In genomic region chr19:17171874-17172273, GRCh38 we compare ENCODE assay signal across 25 cellular contexts.
"Had no signal": no experiment of that assay in that cellular context is flagged by ENCODE, and none has a peak within 500 bp of the region (broad histone marks: within the 10 kb centered on the region; RNA-seq: fewer than 3 reads in every experiment).

No MANE protein-coding gene starts in this region.

- H3K4me3 Mint-ChIP-seq: activated CD8-positive, alpha-beta T cell treated with anti-CD3 and anti-CD28 coated beads for 36 hours; activated naive CD8-positive, alpha-beta T cell; activated T-cell treated with anti-CD3 and anti-CD28 coated beads, Interleukin-2, amount 50 U/mL, for 4 hours; activated T-helper 17 cell treated with anti-CD3 and anti-CD28 coated beads, Interleukin-2, amount 50 U/mL, for 72 hours; brain; central memory CD8-positive, alpha-beta T cell had no signal

- H3K27ac ChIP-seq: Peyer's patch, RWPE1, SJCRH30 had no signal

- H3K4me2 ChIP-seq: SK-N-SH had no signal

- H3K4me3 ChIP-seq: K562, Peyer's patch, SJCRH30 had no signal

- H3K4me1 Mint-ChIP-seq: activated T-helper 17 cell treated with anti-CD3 and anti-CD28 coated beads, Interleukin-2, amount 50 U/mL, for 72 hours; brain; central memory CD8-positive, alpha-beta T cell had no signal

- ATAC-seq: activated CD8-positive, alpha-beta T cell treated with anti-CD3 and anti-CD28 coated beads for 36 hours; activated T-cell treated with anti-CD3 and anti-CD28 coated beads, Interleukin-2, amount 50 U/mL, for 4 hours; activated T-helper 17 cell treated with anti-CD3 and anti-CD28 coated beads, Interleukin-2, amount 50 U/mL, for 72 hours; K562 had no signal

- DNase-seq: activated CD4-positive, alpha-beta T cell treated with anti-CD3 and anti-CD28 coated beads for 48 hours; activated CD4-positive, CD25-positive, alpha-beta regulatory T cell treated with anti-CD3 and anti-CD28 coated beads, Interleukin-2, amount 50 U/mL, for 72 hours; activated CD8-positive, alpha-beta memory T cell treated with anti-CD3 and anti-CD28 coated beads, Interleukin-2, amount 50 U/mL, for 48 hours; activated CD8-positive, alpha-beta T cell treated with anti-CD3 and anti-CD28 coated beads for 36 hours; activated gamma-delta T cell treated with Interleukin-2 at 50 U/mL for 16 hours; activated T-cell treated with anti-CD3 and anti-CD28 coated beads, Interleukin-2, amount 50 U/mL, for 4 hours; amygdala; Karpas-422; MM.1S; NCI-H1105; NCI-H1436; NCI-H1694 treated with DMSO at 0.1 percent for 48 hours; NCI-H2029 treated with DMSO at 0.1 percent for 48 hours; NCI-H446; NCI-H524; Peyer's patch; Right ventricle myocardium superior; SJCRH30; SK-N-SH had no signal

- H3K9me3 ChIP-seq: Peyer's patch, SJCRH30, SK-N-SH had no signal

- H3K36me3 Mint-ChIP-seq: activated naive CD8-positive, alpha-beta T cell had no signal

- H3K4me1 ChIP-seq: Peyer's patch, SJCRH30 had no signal

- H3K9me3 Mint-ChIP-seq: activated CD8-positive, alpha-beta T cell treated with anti-CD3 and anti-CD28 coated beads for 36 hours; activated T-cell treated with anti-CD3 and anti-CD28 coated beads, Interleukin-2, amount 50 U/mL, for 4 hours; activated T-helper 17 cell treated with anti-CD3 and anti-CD28 coated beads, Interleukin-2, amount 50 U/mL, for 72 hours; brain; central memory CD8-positive, alpha-beta T cell had no signal

- H3K27ac Mint-ChIP-seq: activated naive CD8-positive, alpha-beta T cell; brain had no signal

- H3K9ac ChIP-seq: SK-N-SH had no signal

- H3K27me3 ChIP-seq: Peyer's patch, SJCRH30 had no signal

- H3K27me3 Mint-ChIP-seq: activated CD8-positive, alpha-beta T cell treated with anti-CD3 and anti-CD28 coated beads for 36 hours; activated naive CD8-positive, alpha-beta T cell; activated T-helper 17 cell treated with anti-CD3 and anti-CD28 coated beads, Interleukin-2, amount 50 U/mL, for 72 hours; brain; central memory CD8-positive, alpha-beta T cell had no signal
